Comparison of ENCODE assay signal across 7 cellular contexts in the genomic region with DNA sequence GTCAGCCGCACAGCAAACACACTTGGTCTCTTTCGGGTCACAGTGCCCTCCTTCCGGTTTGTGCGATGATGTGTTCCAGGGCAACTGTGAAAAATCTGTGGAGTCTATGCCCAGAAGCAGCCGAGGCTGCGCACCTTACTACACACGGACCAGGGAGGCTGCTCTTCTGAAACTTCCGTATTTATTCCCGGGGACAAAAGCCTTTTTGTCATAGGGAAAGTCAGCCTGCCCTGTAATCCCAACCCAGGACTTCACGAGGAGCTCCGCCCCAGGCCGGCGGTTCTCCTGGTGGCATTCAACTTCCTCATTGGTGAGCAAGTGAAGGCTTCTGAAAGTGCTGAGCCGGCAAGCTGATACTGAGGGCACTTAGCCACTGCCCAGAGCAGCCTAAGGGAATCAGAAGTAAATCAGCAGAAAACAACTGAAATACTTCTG.
DNase-seq lines count a peak whose midpoint lies in the region; ATAC-seq and TF ChIP-seq lines count a peak whose summit lies in the region.

No MANE protein-coding gene starts in this region.

- no peaks in the 10 kb centered on the region for H3K9me3 ChIP-seq in ascending aorta
- no peaks in the 10 kb centered on the region for H3K9me3 ChIP-seq in testis

- H3K36me3 ChIP-seq in ascending aorta (no peaks in the 10 kb centered on the region), testis (ENCODE audit: low read depth, missing control alignments) (no peaks in the 10 kb centered on the region)

- WGBS in testis, 2 donors, result 55 to 66% methylated on average over 11 to 14 of the region's 14 CpGs

- H3K27ac ChIP-seq in ascending aorta (no peak overlapping the region), testis (no peak overlapping the region)

- H3K27me3 ChIP-seq in ascending aorta (no peaks in the 10 kb centered on the region), testis (no peaks in the 10 kb centered on the region)

- H3K4me3 ChIP-seq in ascending aorta (peak overlapping the region in 1 of 2 donors; percentile 45), testis (no peak overlapping the region)

- TF ChIP-seq POLR2A in testis (IDR thresholded peaks at IDR 0.05), result no peak

- intact Hi-C loops in ascending aorta (cut with DNase I) (no loop called here), testis (cut with DNase I; ENCODE audit: low total_unique reads) (no loop called here)

- no peaks in the 10 kb centered on the region for H3K4me1 ChIP-seq in ascending aorta
- no peaks in the 10 kb centered on the region for H3K4me1 ChIP-seq in testis

- DNase-seq in NAMALWA (ENCODE audit: low spot score) (peak; percentile 37), ascending aorta (ENCODE audit: low spot score in 2 of 2) (peak; percentile 47 to 75), left lobe of liver (ENCODE audit: low spot score) (no peak), testis (peak; percentile 57)

- ATAC-seq in GM18868 (IDR thresholded peaks at IDR 0.05; ENCODE audit: unreplicated experiment), result peak; percentile 68
- peak; percentile 70 for ATAC-seq in left lobe of liver
- no peak for ATAC-seq in HG02870 (IDR thresholded peaks at IDR 0.05; ENCODE audit: unreplicated experiment)
- ATAC-seq in HG02571 (IDR thresholded peaks at IDR 0.05; ENCODE audit: unreplicated experiment), result no peak

- TF ChIP-seq CTCF in ascending aorta (IDR thresholded peaks at IDR 0.05) (no peak), testis (IDR thresholded peaks at IDR 0.05) (no peak)

Comparison
In these comparisons a context has a peak if more than half of its experiments do, and no peak if none do; other contexts are left out.
1. ATAC-seq: peak in GM18868 (single experiment) and left lobe of liver (single experiment); none in HG02870 (single experiment) and HG02571 (single experiment).